8 cellular contexts compared by ENCODE assay signal in genomic region chr16:66342294-66342900, GRCh38. TPM values are rescaled to one million over a fixed set of nuclear protein-coding genes. Genes with fewer than 3 reads are reported as not detected.
DNase-seq lines count a peak whose midpoint lies in the region; ATAC-seq and TF ChIP-seq lines count a peak whose summit lies in the region.

No MANE protein-coding gene starts in this region.

- H3K4me1 ChIP-seq in left lung: no peaks in the 10 kb centered on the region

- no peaks in the 10 kb centered on the region for H3K9me3 Mint-ChIP-seq in activated CD8-positive, alpha-beta T cell treated with anti-CD3 and anti-CD28 coated beads for 36 hours

- H3K36me3 ChIP-seq in BJ (ENCODE audit: control insufficient read depth, insufficient read depth, low read length): no peaks in the 10 kb centered on the region
- no peaks in the 10 kb centered on the region; the same call in 1 of the 2 replicates for H3K36me3 ChIP-seq in H7 (replicated peaks; ENCODE audit: control insufficient read depth, insufficient read depth, low read length)
- no peaks in the 10 kb centered on the region for H3K36me3 ChIP-seq in left lung

- intact Hi-C loops in activated CD8-positive, alpha-beta T cell treated with anti-CD3 and anti-CD28 coated beads for 36 hours (cut with micrococcal nuclease): no loop called here
- intact Hi-C loops in left lung (cut with DNase I): no loop called here

- no peak for DNase-seq in BJ (ENCODE audit: low read depth)
- peak; percentile 89 for DNase-seq in H7
- DNase-seq in activated CD8-positive, alpha-beta T cell treated with anti-CD3 and anti-CD28 coated beads for 36 hours: peak; percentile 43
- no peak for DNase-seq in left lung

- CTCF ChIA-PET in BJ (lab: Yijun Ruan, JAX): interaction anchor here (0.9 to 5.5 kb wide), 11 partner anchors 9 to 67 kb away, joined by 3 to 132 read pairs (median 5); no protein-coding TSS in a partner anchor
- CTCF ChIA-PET in activated CD8-positive, alpha-beta T cell treated with anti-CD3 and anti-CD28 coated beads for 36 hours (lab: Charles Lee): interaction anchor here (0.6 to 10.9 kb wide), 16 partner anchors 9 to 309 kb away, joined by 3 to 89 read pairs (median 4); no protein-coding TSS in a partner anchor

- no peaks in the 10 kb centered on the region for H3K4me1 Mint-ChIP-seq in activated CD8-positive, alpha-beta T cell treated with anti-CD3 and anti-CD28 coated beads for 36 hours (ENCODE audit: low read depth)

- H3K4me3 Mint-ChIP-seq in activated CD8-positive, alpha-beta T cell treated with anti-CD3 and anti-CD28 coated beads for 36 hours: no peak overlapping the region

- peaks cover 10% of the 10 kb centered on the region for H3K27me3 Mint-ChIP-seq in activated CD8-positive, alpha-beta T cell treated with anti-CD3 and anti-CD28 coated beads for 36 hours

- POLR2A ChIA-PET in BJ (lab: Charles Lee): no interaction called here
- POLR2A ChIA-PET in activated CD8-positive, alpha-beta T cell treated with anti-CD3 and anti-CD28 coated beads for 36 hours (lab: Charles Lee): no interaction called here

- no peak overlapping the region for H3K27ac Mint-ChIP-seq in activated CD8-positive, alpha-beta T cell treated with anti-CD3 and anti-CD28 coated beads for 36 hours

- H3K9me3 ChIP-seq in left lung: no peaks in the 10 kb centered on the region

- no peak for ATAC-seq in activated CD8-positive, alpha-beta T cell treated with anti-CD3 and anti-CD28 coated beads for 36 hours
- ATAC-seq in left lung (peak; percentile 39), HG02588 (IDR thresholded peaks at IDR 0.05; ENCODE audit: unreplicated experiment) (no peak), HG03571 (IDR thresholded peaks at IDR 0.05; ENCODE audit: unreplicated experiment) (no peak), GM18498 (IDR thresholded peaks at IDR 0.05; ENCODE audit: unreplicated experiment) (no peak), HG03469 (IDR thresholded peaks at IDR 0.05; ENCODE audit: unreplicated experiment) (no peak)

- peak; percentile 80 for TF ChIP-seq CTCF in BJ (IDR thresholded peaks at IDR 0.05; ENCODE audit: insufficient read depth, low read depth, low read length)
- TF ChIP-seq CTCF in activated CD8-positive, alpha-beta T cell treated with anti-CD3 and anti-CD28 coated beads for 36 hours (IDR thresholded peaks at IDR 0.05): peak; percentile 81
- TF ChIP-seq CTCF in left lung (IDR thresholded peaks at IDR 0.05): peak; percentile 38 to 59

- H3K27me3 ChIP-seq in BJ (ENCODE audit: control insufficient read depth, insufficient read depth, low read length) (peaks cover 18% of the 10 kb centered on the region), H7 (ENCODE audit: control insufficient read depth, insufficient read depth, low read length) (0 out of 2 replicates have a peak, but pooled peaks cover 2% of the 10 kb centered on the region), left lung (no peaks in the 10 kb centered on the region)

- no peak overlapping the region for H3K27ac ChIP-seq in left lung

- H3K36me3 Mint-ChIP-seq in activated CD8-positive, alpha-beta T cell treated with anti-CD3 and anti-CD28 coated beads for 36 hours (ENCODE audit: low read depth): no peaks in the 10 kb centered on the region

- H3K4me3 ChIP-seq in BJ (ENCODE audit: low read depth, low read length): no peak overlapping the region
- no peak overlapping the region for H3K4me3 ChIP-seq in H7 (ENCODE audit: insufficient read depth, low read depth, low read length)
- H3K4me3 ChIP-seq in left lung: no peak overlapping the region

RNA-seq across cellular contexts. Expression of gene CDH5, which starts 24.1 kb away (rescaled TPM):
- polyA plus RNA-seq in BJ (2011; rRNA removed): not detected in 2 replicates
- not detected in 2 replicates for polyA minus RNA-seq in BJ (2011; rRNA and poly(A)+ RNA removed)
- total RNA-seq in H7 (2014; rRNA removed; shearing (Covaris generic)): not detected in 2 replicates
- total RNA-seq in activated CD8-positive, alpha-beta T cell treated with anti-CD3 and anti-CD28 coated beads for 36 hours: not detected
- total RNA-seq in left lung: 10 to 100 TPM; 77.2 to 86.5 TPM

Comparison
In these comparisons a context has a peak if more than half of its experiments do, and no peak if none do; other contexts are left out.
1. DNase-seq: peak in H7 (single experiment) and activated CD8-positive, alpha-beta T cell treated with anti-CD3 and anti-CD28 coated beads for 36 hours (single experiment); none in BJ (single experiment) and left lung (0 of 2).
2. RNA of gene CDH5, which starts 24.1 kb away (total RNA-seq): 77.2 to 86.5 TPM in left lung; not detected in H7 and not detected in activated CD8-positive, alpha-beta T cell treated with anti-CD3 and anti-CD28 coated beads for 36 hours; every median in the first group is over 10 times any median in the second.
3. Peak in every context shown above with its lines, with median percentiles within 50 percentile points of each other: CTCF ChIP-seq.